13 cellular contexts compared by ENCODE assay signal in the genomic region with DNA sequence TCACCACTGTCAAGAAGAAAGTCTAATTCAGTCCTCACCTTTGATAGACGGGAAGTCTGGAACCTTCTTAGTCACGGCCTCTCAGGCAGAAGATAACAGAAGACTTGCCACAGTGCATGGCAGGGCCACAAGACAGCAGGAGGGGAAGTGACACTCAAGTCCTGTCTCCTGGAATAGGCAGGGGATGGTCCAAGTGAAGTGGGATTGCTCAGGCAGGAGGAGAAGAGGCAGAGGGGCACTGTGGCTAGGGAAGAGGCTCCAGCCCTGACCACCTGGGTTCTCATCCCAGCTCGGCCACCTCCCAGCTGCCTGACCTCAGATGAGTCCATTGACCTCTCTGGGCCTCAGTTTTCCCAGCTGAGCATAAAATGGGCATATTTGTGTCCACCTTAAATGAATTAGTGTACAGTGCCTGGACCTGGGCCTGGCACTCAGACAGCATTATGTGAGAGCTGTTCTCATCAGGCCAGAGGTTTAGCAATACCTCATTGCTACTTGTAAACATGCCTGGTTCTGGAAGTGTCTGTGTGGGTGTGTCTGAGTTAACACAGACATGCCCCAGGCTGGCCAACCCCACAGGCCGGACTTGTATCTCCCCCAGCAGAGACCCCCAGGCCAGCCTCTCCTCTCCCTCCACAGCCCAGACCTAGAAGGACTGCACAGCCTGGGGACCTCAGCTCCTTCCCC. TPM values are rescaled to one million over a fixed set of nuclear protein-coding genes. Genes with fewer than 3 reads are reported as not detected.
DNase-seq lines count a peak whose midpoint lies in the region; ATAC-seq, FAIRE-seq and TF ChIP-seq lines count a peak whose summit lies in the region.
"Had no signal": no experiment of that assay in that cellular context is flagged by ENCODE, and none has a peak within 500 bp of the region (broad histone marks: within the 10 kb centered on the region; RNA-seq: fewer than 3 reads in every experiment).

No MANE protein-coding gene starts in this region.

- H3K9me3 Mint-ChIP-seq in memory B cell, result no peaks in the 10 kb centered on the region
- H3K9me3 Mint-ChIP-seq: activated naive CD4-positive, alpha-beta T cell treated with anti-CD3 and anti-CD28 coated beads for 36 hours had no signal

- CTCF ChIA-PET in HEK293 (lab: Yijun Ruan, JAX), result interaction anchor here (0.6 to 6.1 kb wide), 15 partner anchors 9 to 1804 kb away, joined by 3 to 67 read pairs (median 5); no protein-coding TSS in a partner anchor

- no peak for TF ChIP-seq CTCF in HEK293 (tag by site-specific recombination; IDR thresholded peaks at IDR 0.05)
- no peak for TF ChIP-seq CTCF in bronchial epithelial cell (IDR thresholded peaks at IDR 0.05; ENCODE audit: insufficient read depth, low read length, severe bottlenecking)

- H3K4me1 ChIP-seq in BLaER1, result peaks cover 88% of the 10 kb centered on the region
- H3K4me1 ChIP-seq in HEK293 (ENCODE audit: control insufficient read depth, insufficient read depth, low read length), result no peaks in the 10 kb centered on the region
- H3K4me1 ChIP-seq: uterus had no signal

- peaks cover 3% of the 10 kb centered on the region for H3K36me3 Mint-ChIP-seq in memory B cell
- H3K36me3 Mint-ChIP-seq: CD4-positive, CD25-positive, alpha-beta regulatory T cell had no signal

- H4K20me1 ChIP-seq in BLaER1, result no peaks in the 10 kb centered on the region

- DNase-seq in bronchial epithelial cell (ENCODE audit: low read depth) (peak; percentile 26), memory B cell (ENCODE audit: low spot score in 2 of 2) (no peak), MG63 (no peak), SHP77 treated with DMSO at 0.1 percent for 48 hours (lab: John Stamatoyannopoulos, UW) (no peak), SKM-1 (lab: John Stamatoyannopoulos, UW; ENCODE audit: unreplicated experiment) (no peak), NCI-H2107 treated with DMSO at 0.1 percent for 48 hours (lab: John Stamatoyannopoulos, UW; ENCODE audit: unreplicated experiment) (no peak)
- DNase-seq: NCI-H1436 treated with DMSO at 0.1 percent for 48 hours; NK-92 treated with Interleukin-12 subunit alpha and Interleukin-12 subunit beta, amount 100 ng/mL, for 24 hours; uterus had no signal

- H3K9ac ChIP-seq in BLaER1, result no peak overlapping the region; the same call in 1 of the 2 replicates

- H3K4me2 ChIP-seq in BLaER1, result peak overlapping the region; percentile 86

- peaks cover 40% of the 10 kb centered on the region for H3K27me3 Mint-ChIP-seq in memory B cell

- peak overlapping the region; percentile 73 for H3K4me3 Mint-ChIP-seq in memory B cell

- H3K27ac ChIP-seq in BLaER1, result peak overlapping the region; percentile 20; the same call in 1 of the 2 replicates
- no peak overlapping the region for H3K27ac ChIP-seq in HEK293 (ENCODE audit: extremely low read depth, low read depth, low read length)
- H3K27ac ChIP-seq: uterus had no signal

- H3K4me3 ChIP-seq in BLaER1 (no peak overlapping the region; the same call in 1 of the 2 replicates), HEK293 (ENCODE audit: low read depth, low read length) (no peak overlapping the region), bronchial epithelial cell (ENCODE audit: low read depth, low read length) (no peak overlapping the region), MG63 (no peak overlapping the region)
- H3K4me3 ChIP-seq: uterus had no signal

- H3K9me3 ChIP-seq in BLaER1, result no peaks in the 10 kb centered on the region
- H3K9me3 ChIP-seq in HEK293 (ENCODE audit: control insufficient read depth, insufficient read depth, low read depth, low read length), result no peaks in the 10 kb centered on the region
- no peaks in the 10 kb centered on the region for H3K9me3 ChIP-seq in MG63
- H3K9me3 ChIP-seq: uterus had no signal

- no peak for FAIRE-seq in bronchial epithelial cell (lab: Jason Lieb, UNC)

- ATAC-seq in memory B cell (ENCODE audit: low read depth), result no peak

- H3K27me3 ChIP-seq in BLaER1 (no peaks in the 10 kb centered on the region), bronchial epithelial cell (ENCODE audit: control insufficient read depth, insufficient read depth, low read length) (peaks cover 7% of the 10 kb centered on the region), MG63 (no peaks in the 10 kb centered on the region)

- H3K36me3 ChIP-seq in BLaER1, result no peaks in the 10 kb centered on the region
- no peaks in the 10 kb centered on the region for H3K36me3 ChIP-seq in HEK293 (ENCODE audit: control insufficient read depth in 2 of 2, insufficient read depth in 1 of 2, low read length in 2 of 2)
- H3K36me3 ChIP-seq in bronchial epithelial cell (ENCODE audit: control insufficient read depth, insufficient read depth, low read length), result no peaks in the 10 kb centered on the region
- H3K36me3 ChIP-seq in MG63, result no peaks in the 10 kb centered on the region
- H3K36me3 ChIP-seq: uterus had no signal

- no peak overlapping the region for H3K27ac Mint-ChIP-seq in memory B cell
- H3K27ac Mint-ChIP-seq: CD4-positive, CD25-positive, alpha-beta regulatory T cell had no signal

- H3K4me1 Mint-ChIP-seq in memory B cell, result peaks cover 14% of the 10 kb centered on the region

- POLR2A ChIA-PET in HEK293 (lab: Yijun Ruan, JAX), result no interaction called here

TF ChIP-seq in HEK293, 187 proteins besides CTCF, POLR2A, EP300 and RAD21:
- TF ChIP-seq ZNF37A (tag by site-specific recombination; IDR thresholded peaks at IDR 0.05) (no peak), ZNF664 (tag by site-specific recombination; IDR thresholded peaks at IDR 0.05) (peak; percentile 21; the same call in 1 of the 2 replicates), SP2 (tag by site-specific recombination; IDR thresholded peaks at IDR 0.05) (no peak), ZFHX2 (tag by site-specific recombination; conservative IDR thresholded peaks at IDR 0.05) (peak; percentile 35; the same call in 1 of the 2 replicates), ZNF692 (tag by site-specific recombination; IDR thresholded peaks at IDR 0.05) (no peak), ZNF792 (tag by site-specific recombination; IDR thresholded peaks at IDR 0.05) (no peak), ZNF132 (tag by site-specific recombination; IDR thresholded peaks at IDR 0.05; ENCODE audit: borderline replicate concordance) (no peak), ZNF155 (tag by site-specific recombination; IDR thresholded peaks at IDR 0.05) (no peak), KLF8 (tag by site-specific recombination; IDR thresholded peaks at IDR 0.05) (no peak), ZNF23 (tag by site-specific recombination; IDR thresholded peaks at IDR 0.05; ENCODE audit: borderline replicate concordance) (no peak), ZNF266 (tag by site-specific recombination; IDR thresholded peaks at IDR 0.05; ENCODE audit: low read depth) (no peak)

RNA-seq across cellular contexts. Expression of gene PCSK6, which starts 11.5 kb away (rescaled TPM):
- 6.8 and 12.3 TPM in 2 replicates for total RNA-seq in bronchial epithelial cell
- 31.3 and 48.8 TPM in 2 replicates for total RNA-seq in MG63 (2014; rRNA removed; shearing (Covaris generic); ENCODE audit: low replicate concordance)
